Comparison of ENCODE assay signal across 1 cellular context in the genomic region with DNA sequence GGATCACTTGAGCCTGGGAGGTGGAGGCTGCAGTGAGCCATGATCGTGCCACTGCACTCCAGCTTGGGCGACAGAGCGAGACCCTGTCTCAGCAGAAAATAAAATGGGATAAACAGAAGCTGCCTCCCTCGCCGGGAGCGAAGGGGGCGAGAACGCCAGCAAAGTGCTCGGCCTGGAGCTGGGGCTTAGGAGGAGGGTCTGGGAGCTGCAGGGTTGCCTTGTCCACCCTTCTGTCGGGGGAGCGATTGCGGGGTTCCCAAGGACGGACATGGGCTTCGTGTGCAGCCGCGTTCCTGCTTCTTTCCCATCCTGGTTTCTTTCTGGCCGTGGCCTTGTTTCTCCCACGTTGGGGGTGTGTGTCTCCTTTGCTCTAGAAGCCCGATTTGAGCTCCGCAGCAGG.
TF ChIP-seq lines count a peak whose summit lies in the region.

No MANE protein-coding gene starts in this region.

TF ChIP-seq in liver, 16 proteins besides CTCF, POLR2A, EP300 and RAD21:
- no peak for TF ChIP-seq EGR1 (IDR thresholded peaks at IDR 0.05; ENCODE audit: low read depth in 2 of 2)
- TF ChIP-seq, protein P1, sequence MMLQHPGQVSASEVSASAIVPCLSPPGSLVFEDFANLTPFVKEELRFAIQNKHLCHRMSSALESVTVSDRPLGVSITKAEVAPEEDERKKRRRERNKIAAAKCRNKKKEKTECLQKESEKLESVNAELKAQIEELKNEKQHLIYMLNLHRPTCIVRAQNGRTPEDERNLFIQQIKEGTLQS (IDR thresholded peaks at IDR 0.05) = no peak
